ENCODE assay signal across 8 cellular contexts in genomic region chr1:20661235-20662109, GRCh38. TPM values are rescaled to one million over a fixed set of nuclear protein-coding genes. Genes with fewer than 3 reads are reported as not detected.
DNase-seq lines count a peak whose midpoint lies in the region; ATAC-seq, FAIRE-seq and TF ChIP-seq lines count a peak whose summit lies in the region.

Gene DDOST, minus strand, starts transcription at chr1:20661369. Its CDS starts 19 bp downstream, at chr1:20661350.

- peak; percentile 62 to 84; a peak in 3 of 4 replicates for TF ChIP-seq POLR2A in HepG2 (IDR thresholded peaks at IDR 0.05; ENCODE audit: insufficient read depth in 1 of 2, low read depth in 2 of 2, low read length in 2 of 2)

- no peaks in the 10 kb centered on the region for H3K9me3 ChIP-seq in HepG2 (ENCODE audit: low read length)

- no peaks in the 10 kb centered on the region for H4K20me1 ChIP-seq in HepG2 (ENCODE audit: insufficient read depth, low read length)

- CTCF ChIA-PET in HepG2 (lab: Yijun Ruan, JAX; ENCODE audit: low intra/inter-chr PET ratio, low total read pairs), result no interaction called here

- no peak for TF ChIP-seq RAD21 in HepG2 (CRISPR knock-in tag; IDR thresholded peaks at IDR 0.05)

- intact Hi-C loops in HepG2 (cut with micrococcal nuclease; ENCODE audit: unreplicated experiment), result no loop called here

- H3K36me3 ChIP-seq in HepG2 (replicated peaks in 1 of 2; ENCODE audit: control insufficient read depth in 1 of 2, insufficient read depth in 2 of 2, low read length in 2 of 2), result peaks cover 13 to 25% of the 10 kb centered on the region in 2 experiments

- in situ Hi-C loops in HepG2 (cut with HindIII; ENCODE audit: extremely low pct_ligation_motif_present, low pct_unique_long_range_greater_than_20kb), result no loop called here

- peak within 1 kb of the TSS; percentile 77 to 98 (median 89) for H3K4me3 ChIP-seq in HepG2 (replicated peaks in 1 of 3; ENCODE audit: insufficient read depth in 1 of 3, low read depth in 2 of 3, low read length in 3 of 3)

- ATAC-seq in GM19351 (IDR thresholded peaks at IDR 0.05; ENCODE audit: unreplicated experiment) (peak; percentile 94), HG03558 (IDR thresholded peaks at IDR 0.05; ENCODE audit: extremely low read depth, unreplicated experiment) (peak; percentile 84), HepG2 (peak; percentile 95)

- peak within 1 kb of the TSS; percentile 85 for H3K9ac ChIP-seq in HepG2 (ENCODE audit: insufficient read depth, low read depth, low read length)

- peak; percentile 36 for TF ChIP-seq CTCF in C4-2B (conservative IDR thresholded peaks at IDR 0.05)
- peak; percentile 76 for TF ChIP-seq CTCF in HepG2 (CRISPR knock-in tag; IDR thresholded peaks at IDR 0.05)

- peaks cover 46% of the 10 kb centered on the region for H3K79me2 ChIP-seq in HepG2 (ENCODE audit: insufficient read depth, low read length)

- H3K27ac ChIP-seq in C4-2B, result peak within 1 kb of the TSS; percentile 93
- peak within 1 kb of the TSS; percentile 66 for H3K27ac ChIP-seq in HepG2 (ENCODE audit: extremely low read length, insufficient read depth, low read length)

- WGBS in HepG2 (ENCODE audit: low lambda C conversion rate), result under 1% methylated on average over 16 of the region's 55 CpGs

- POLR2A ChIA-PET in HepG2 (lab: Yijun Ruan, JAX), result interaction anchor here (0.6 to 2.9 kb wide), 18 partner anchors 9 to 1391 kb away, joined by 3 to 24 read pairs (median 4); partner anchors contain the start of genes CDC42, FAM43B, HP1BP3 and PINK1

- H2AFZ ChIP-seq in HepG2 (ENCODE audit: low read length), result no peak within 1 kb of the TSS

- peak; percentile 96 for FAIRE-seq in HepG2 (lab: Jason Lieb, UNC)

- H3K27me3 ChIP-seq in HepG2 (ENCODE audit: control insufficient read depth in 1 of 2, insufficient read depth in 2 of 2, low read length in 2 of 2), result no peaks in the 10 kb centered on the region; a peak in 1 of 5 replicates

- peaks cover 47% of the 10 kb centered on the region for H3K4me1 ChIP-seq in HepG2 (ENCODE audit: insufficient read depth, low read length)

- H3K4me2 ChIP-seq in HepG2 (ENCODE audit: low read depth, low read length), result peak within 1 kb of the TSS; percentile 81

- no TSS peak for BruUV-seq in HepG2 (replicated peaks; lab: Mats Ljungman, UMichigan)

- no peak for TF ChIP-seq EP300 in HepG2 (IDR thresholded peaks at IDR 0.05; ENCODE audit: low read depth in 2 of 2, low read length in 2 of 2)
- TF ChIP-seq EP300 in HepG2 (CRISPR knock-in tag; IDR thresholded peaks at IDR 0.05; ENCODE audit: borderline replicate concordance), result 0 out of 2 replicates have a peak, but pooled peaks have one; percentile 8

- DNase-seq in NCI-H748 treated with DMSO at 0.1 percent for 48 hours (lab: John Stamatoyannopoulos, UW) (peak; percentile 90), dermis blood vessel endothelial cell (peak; percentile 98), HepG2 (ENCODE audit: low spot score) (peak; percentile 98)
- DNase-seq in activated CD4-positive, alpha-beta T cell treated with anti-CD3 and anti-CD28 coated beads, Interleukin-2, amount 50 U/mL, for 4 hours, result peak; percentile 89 to 92
- DNase-seq in stimulated activated CD4-positive, alpha-beta T cell treated with anti-CD3 and anti-CD28 coated beads, Interleukin-4, amount 100 ng/mL, for 24 hours, result peak; percentile 96

TF ChIP-seq in HepG2, 621 proteins besides CTCF, POLR2A, EP300 and RAD21 (continues in another document):
- TF ChIP-seq SYNCRIP (IDR thresholded peaks at IDR 0.05; ENCODE audit: insufficient read depth, low read depth, low read length) (no peak), ZNF614 (CRISPR knock-in tag; IDR thresholded peaks at IDR 0.05; ENCODE audit: borderline replicate concordance) (peak; percentile 29; the same call in 1 of the 2 replicates), IRF2 (CRISPR knock-in tag; IDR thresholded peaks at IDR 0.05) (peak; percentile 75; the same call in 1 of the 2 replicates), ZNF143 (CRISPR knock-in tag; IDR thresholded peaks at IDR 0.05) (0 out of 2 replicates have a peak, but pooled peaks have one; percentile 28), ZEB1 (IDR thresholded peaks at IDR 0.05; ENCODE audit: insufficient replicate concordance, low read depth) (no peak), TEAD3 (CRISPR knock-in tag; optimal IDR thresholded peaks at IDR 0.05; ENCODE audit: borderline replicate concordance) (no peak), ZNF451 (CRISPR knock-in tag; IDR thresholded peaks at IDR 0.05) (no peak; the same call in 1 of the 2 replicates), SMAD1 (CRISPR knock-in tag; IDR thresholded peaks at IDR 0.05; ENCODE audit: borderline replicate concordance, low read depth) (no peak; the same call in 1 of the 2 replicates), ZNF619 (CRISPR knock-in tag; IDR thresholded peaks at IDR 0.05) (no peak), GABPA (IDR thresholded peaks at IDR 0.05; ENCODE audit: low read depth, low read length) (peak; percentile 93), GABPA (CRISPR knock-in tag; IDR thresholded peaks at IDR 0.05; ENCODE audit: low read depth) (peak; percentile 99), ZNF572 (CRISPR knock-in tag; IDR thresholded peaks at IDR 0.05) (peak; percentile 83), ZNF768 (CRISPR knock-in tag; IDR thresholded peaks at IDR 0.05) (no peak; the same call in 1 of the 2 replicates), ZNF773 (CRISPR knock-in tag; IDR thresholded peaks at IDR 0.05; ENCODE audit: borderline replicate concordance) (0 out of 2 replicates have a peak, but pooled peaks have one; percentile 72), DDIT3 (CRISPR knock-in tag; IDR thresholded peaks at IDR 0.05) (no peak), NR2F1 (CRISPR knock-in tag; IDR thresholded peaks at IDR 0.05) (no peak), USF2 (IDR thresholded peaks at IDR 0.05; ENCODE audit: low read depth, low read length) (no peak), USF2 (CRISPR knock-in tag; IDR thresholded peaks at IDR 0.05; ENCODE audit: borderline replicate concordance) (peak; percentile 22; the same call in 1 of the 2 replicates), ETV5 (CRISPR knock-in tag; IDR thresholded peaks at IDR 0.05; ENCODE audit: borderline replicate concordance) (peak; percentile 82), ZGPAT (CRISPR knock-in tag; IDR thresholded peaks at IDR 0.05) (peak; percentile 80; the same call in 1 of the 2 replicates), ZBTB7B (CRISPR knock-in tag; IDR thresholded peaks at IDR 0.05) (peak; percentile 84), SMC3 (IDR thresholded peaks at IDR 0.05; ENCODE audit: low read length) (no peak)

RNA-seq across cellular contexts. Expression of gene DDOST, which starts in this region (rescaled TPM):
- total RNA-seq in dermis blood vessel endothelial cell (314 and 417 TPM in 2 replicates), HepG2 (2016; rRNA removed; fragmentation: Illumina TruSeq; extraction: Trizol) (167 and 335 TPM in 2 replicates)
- total RNA-seq in HepG2 (2016; cell fraction: cytosol; rRNA removed; fragmentation: Illumina TruSeq; extraction: Trizol; ENCODE audit: low read depth), result 55.5 and 58.3 TPM in 2 replicates
- total RNA-seq in HepG2 (2016; cell fraction: insoluble cytoplasmic fraction; rRNA removed; fragmentation: Illumina TruSeq; extraction: Trizol), result 152 and 344 TPM in 2 replicates
- 109 and 116 TPM in 2 replicates for total RNA-seq in HepG2 (2016; cell fraction: membrane; rRNA removed; fragmentation: Illumina TruSeq; extraction: Trizol)
- total RNA-seq in HepG2 (2016; cell fraction: nucleus; rRNA removed; fragmentation: Illumina TruSeq; extraction: Trizol), result 220 and 261 TPM in 2 replicates
- 485 and 494 TPM in 2 replicates for polyA plus RNA-seq in HepG2 (2011; rRNA removed)
- 512 and 565 TPM in 2 replicates for polyA plus RNA-seq in HepG2 (2011; cell fraction: cytosol; rRNA removed)
- 123 and 124 TPM in 2 replicates for polyA plus RNA-seq in HepG2 (2011; cell fraction: nucleus; rRNA removed)
- 190 and 241 TPM in 2 replicates for polyA plus RNA-seq in HepG2 (2012)
- polyA plus RNA-seq in HepG2 (2016; cell fraction: cytosol; fragmentation: Illumina TruSeq; extraction: Trizol; ENCODE audit: low read depth), result 62.9 and 71.0 TPM in 2 replicates
- 137 and 148 TPM in 2 replicates for polyA plus RNA-seq in HepG2 (2016; cell fraction: insoluble cytoplasmic fraction; fragmentation: Illumina TruSeq; extraction: Trizol; ENCODE audit: low read depth)
- polyA plus RNA-seq in HepG2 (2016; cell fraction: membrane; fragmentation: Illumina TruSeq; extraction: Trizol; ENCODE audit: low read depth), result 92.2 and 98.9 TPM in 2 replicates
- 331 and 354 TPM in 2 replicates for polyA plus RNA-seq in HepG2 (2016; cell fraction: nucleus; fragmentation: Illumina TruSeq; extraction: Trizol; ENCODE audit: insufficient read depth, low read depth)
- 116 and 435 TPM in 2 replicates for polyA minus RNA-seq in HepG2 (2011; rRNA and poly(A)+ RNA removed; ENCODE audit: low replicate concordance)
- polyA minus RNA-seq in HepG2 (2011; cell fraction: cytosol; rRNA and poly(A)+ RNA removed), result 152 TPM in 2 replicates
- polyA minus RNA-seq in HepG2 (2011; cell fraction: nucleus; rRNA and poly(A)+ RNA removed), result 85.1 and 101 TPM in 2 replicates

Comparison
In these comparisons a context has a peak if more than half of its experiments do, and no peak if none do; other contexts are left out.
1. Peak in every context shown above with its lines: DNase-seq, ATAC-seq, H3K4me3 ChIP-seq and H3K27ac ChIP-seq.